ENCODE assay signal across 14 cellular contexts in the genomic region with DNA sequence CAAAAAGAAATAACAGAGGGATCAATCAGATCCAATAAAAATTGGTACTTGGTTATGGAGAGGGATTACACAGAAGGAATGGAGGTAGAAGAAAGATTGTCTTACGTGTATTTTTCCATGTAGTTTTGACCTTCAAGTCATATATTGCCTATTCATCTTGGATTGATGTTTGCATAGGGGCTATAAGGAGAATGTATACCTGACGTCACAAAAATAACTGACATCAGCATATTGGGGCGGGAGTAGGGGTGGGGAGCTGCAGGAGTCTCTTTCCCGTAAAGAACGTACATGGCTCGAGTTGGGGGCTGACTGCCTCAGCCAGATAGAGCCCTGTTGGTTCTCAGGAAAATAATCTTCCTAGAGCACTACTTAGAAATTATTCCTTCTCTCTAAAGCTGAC. TPM values are rescaled to one million over a fixed set of nuclear protein-coding genes. Genes with fewer than 3 reads are reported as not detected.
"Had no signal": no experiment of that assay in that cellular context is flagged by ENCODE, and none has a peak within 500 bp of the region (broad histone marks: within the 10 kb centered on the region; RNA-seq: fewer than 3 reads in every experiment).

No MANE protein-coding gene starts in this region.

- DNase-seq: activated CD8-positive, alpha-beta memory T cell treated with anti-CD3 and anti-CD28 coated beads, Interleukin-2, amount 50 U/mL, for 4 hours; activated naive CD4-positive, alpha-beta T cell treated with anti-CD3 and anti-CD28 coated beads for 36 hours; endodermal cell; islet precursor cell; mammary epithelial cell; stimulated activated CD4-positive, alpha-beta T cell treated with anti-CD3 and anti-CD28 coated beads, Interleukin-15, amount 100 ng/mL, for 24 hours; stimulated activated CD4-positive, alpha-beta T cell treated with anti-CD3 and anti-CD28 coated beads, Interleukin-4, amount 100 ng/mL, for 24 hours; stimulated activated naive CD4-positive, alpha-beta T cell treated with Interleukin-2 at 50 U/mL for 16 hours; T1000; upper lobe of right lung had no signal

- H3K9me3 ChIP-seq: upper lobe of right lung had no signal

- H3K4me1 ChIP-seq: parathyroid adenoma had no signal

- ATAC-seq: activated CD8-positive, alpha-beta T cell treated with anti-CD3 and anti-CD28 coated beads for 36 hours had no signal

- H3K9ac ChIP-seq: parathyroid adenoma had no signal

- H3K36me3 ChIP-seq: upper lobe of right lung had no signal

- FAIRE-seq: astrocyte, bronchial epithelial cell had no signal

- H3K27ac ChIP-seq: parathyroid adenoma had no signal

- H3K4me3 Mint-ChIP-seq: activated CD8-positive, alpha-beta T cell treated with anti-CD3 and anti-CD28 coated beads for 36 hours; activated naive CD4-positive, alpha-beta T cell treated with anti-CD3 and anti-CD28 coated beads for 36 hours; endodermal cell had no signal

- H3K4me3 ChIP-seq: upper lobe of right lung had no signal

- H3K27me3 ChIP-seq: upper lobe of right lung had no signal

RNA-seq across cellular contexts. Expression of gene FES, which starts 21.8 kb away (rescaled TPM):
- polyA plus RNA-seq: mammary epithelial cell had no signal
